21 cellular contexts compared by ENCODE assay signal in genomic region chr9:97935291-97935690, GRCh38. TPM values are rescaled to one million over a fixed set of nuclear protein-coding genes. Genes with fewer than 3 reads are reported as not detected.
DNase-seq lines count a peak whose midpoint lies in the region; ATAC-seq, FAIRE-seq and TF ChIP-seq lines count a peak whose summit lies in the region.
"Had no signal": no experiment of that assay in that cellular context is flagged by ENCODE, and none has a peak within 500 bp of the region (broad histone marks: within the 10 kb centered on the region; RNA-seq: fewer than 3 reads in every experiment).

No MANE protein-coding gene starts in this region.

- H3K4me3 ChIP-seq in OCI-LY7 (ENCODE audit: low read depth, low read length, poor library complexity, severe bottlenecking), result peak overlapping the region; percentile 49
- no peak overlapping the region for H3K4me3 ChIP-seq in osteoblast (ENCODE audit: insufficient read depth, low read length)
- H3K4me3 ChIP-seq: MG63 had no signal

- no peak for ATAC-seq in stimulated activated memory B cell treated with anti-CD40 and anti-IgM and Interleukin-4, amounts not matched to agents 10 μg/mL and 1 μg/mL and 100 μg/mL, for 72 hours
- ATAC-seq in HG02588 (IDR thresholded peaks at IDR 0.05; ENCODE audit: unreplicated experiment), result no peak
- ATAC-seq: CD8-positive, alpha-beta T cell; HCT116 had no signal

- intact Hi-C loops in OCI-LY7 (cut with micrococcal nuclease; ENCODE audit: unreplicated experiment), result loop anchor here (5.0 kb wide), 1 partner anchor 172 kb away; no protein-coding TSS in a partner anchor

- H3K27ac ChIP-seq in OCI-LY7 (ENCODE audit: low read depth, low read length, poor library complexity, severe bottlenecking), result peak overlapping the region; percentile 91
- no peak overlapping the region for H3K27ac ChIP-seq in osteoblast (ENCODE audit: low read depth, low read length)

- H3K4me3 Mint-ChIP-seq in stimulated activated memory B cell treated with anti-CD40 and anti-IgM and Interleukin-4, amounts not matched to agents 10 μg/mL and 1 μg/mL and 100 μg/mL, for 72 hours, result no peak overlapping the region
- H3K4me3 Mint-ChIP-seq: CD8-positive, alpha-beta T cell had no signal

- H3K27me3 ChIP-seq in osteoblast (ENCODE audit: insufficient read depth, low read length), result peaks cover 68% of the 10 kb centered on the region

- H3K4me1 Mint-ChIP-seq in stimulated activated memory B cell treated with anti-CD40 and anti-IgM and Interleukin-4, amounts not matched to agents 10 μg/mL and 1 μg/mL and 100 μg/mL, for 72 hours, result peaks cover 17% of the 10 kb centered on the region

- no peaks in the 10 kb centered on the region for H3K9me3 Mint-ChIP-seq in stimulated activated memory B cell treated with anti-CD40 and anti-IgM and Interleukin-4, amounts not matched to agents 10 μg/mL and 1 μg/mL and 100 μg/mL, for 72 hours
- H3K9me3 Mint-ChIP-seq: CD8-positive, alpha-beta T cell had no signal

- H3K4me2 ChIP-seq in OCI-LY7 (ENCODE audit: low read length), result peak overlapping the region; percentile 66
- H3K4me2 ChIP-seq in osteoblast (ENCODE audit: insufficient read depth, low read length), result no peak overlapping the region
- H3K4me2 ChIP-seq: SK-N-SH had no signal

- CTCF ChIA-PET in OCI-LY7 (lab: Charles Lee; ENCODE audit: unreplicated experiment), result interaction anchor here (1.2 to 1.6 kb wide), 2 partner anchors 11 to 45 kb away, joined by 4 to 5 read pairs; no protein-coding TSS in a partner anchor

- peaks cover 100% of the 10 kb centered on the region for H3K4me1 ChIP-seq in OCI-LY7 (ENCODE audit: insufficient read depth, low read length, poor library complexity, severe bottlenecking)
- no peaks in the 10 kb centered on the region for H3K4me1 ChIP-seq in osteoblast (ENCODE audit: insufficient read depth, low read length)

- H4K20me1 ChIP-seq in OCI-LY7 (ENCODE audit: insufficient read depth, low read length) (no peaks in the 10 kb centered on the region), osteoblast (ENCODE audit: insufficient read depth, low read length) (no peaks in the 10 kb centered on the region)

- peak; percentile 52 for FAIRE-seq in GM12891 (lab: Jason Lieb, UNC)
- FAIRE-seq: RCC 7860 had no signal

- H3K36me3 ChIP-seq in OCI-LY7 (ENCODE audit: insufficient read depth, low read length) (no peaks in the 10 kb centered on the region; the same call in 1 of the 2 replicates), osteoblast (ENCODE audit: insufficient read depth, low read length) (no peaks in the 10 kb centered on the region)
- H3K36me3 ChIP-seq: MG63 had no signal

- H3K36me3 Mint-ChIP-seq in stimulated activated memory B cell treated with anti-CD40 and anti-IgM and Interleukin-4, amounts not matched to agents 10 μg/mL and 1 μg/mL and 100 μg/mL, for 72 hours, result no peaks in the 10 kb centered on the region
- H3K36me3 Mint-ChIP-seq: CD8-positive, alpha-beta T cell had no signal

- no peak overlapping the region for H3K27ac Mint-ChIP-seq in stimulated activated memory B cell treated with anti-CD40 and anti-IgM and Interleukin-4, amounts not matched to agents 10 μg/mL and 1 μg/mL and 100 μg/mL, for 72 hours

- no peaks in the 10 kb centered on the region for H3K9me3 ChIP-seq in OCI-LY7 (ENCODE audit: low read length)
- H3K9me3 ChIP-seq in osteoblast (ENCODE audit: low read depth, low read length), result no peaks in the 10 kb centered on the region
- H3K9me3 ChIP-seq: MG63, SK-N-SH had no signal

- DNase-seq in COR-L47 (lab: John Stamatoyannopoulos, UW) (peak; percentile 26), GM12891 (ENCODE audit: insufficient read length, low spot score) (no peak), OCI-LY7 (ENCODE audit: low spot score) (peak; percentile 55), osteoblast (ENCODE audit: insufficient read length, low spot score, missing footprints) (peak; percentile 8), cerebellar nuclear complex (lab: John Stamatoyannopoulos, UW) (no peak)
- DNase-seq: CD8-positive, alpha-beta T cell; DMS79 treated with DMSO at 0.1 percent for 48 hours; IMR-90; MG63; NCI-H187 treated with DMSO at 0.1 percent for 48 hours; NCI-H510A treated with DMSO at 0.1 percent for 48 hours; SIG-M5; SK-N-SH; T-helper 2 cell had no signal

- H3K27me3 Mint-ChIP-seq in stimulated activated memory B cell treated with anti-CD40 and anti-IgM and Interleukin-4, amounts not matched to agents 10 μg/mL and 1 μg/mL and 100 μg/mL, for 72 hours, result peaks cover 24% of the 10 kb centered on the region

- H3K79me2 ChIP-seq in OCI-LY7 (ENCODE audit: insufficient read depth, low read depth, low read length), result peaks cover 21% of the 10 kb centered on the region; the same call in 1 of the 2 replicates
- no peaks in the 10 kb centered on the region for H3K79me2 ChIP-seq in osteoblast (ENCODE audit: insufficient read depth, low read length)

- POLR2A ChIA-PET in OCI-LY7 (lab: Charles Lee), result interaction anchor here (0.9 to 4.7 kb wide), 6 partner anchors 9 to 306 kb away, joined by 3 to 22 read pairs (median 6); partner anchors contain the start of genes NANS and TRMO

- H2AFZ ChIP-seq in OCI-LY7 (ENCODE audit: low read length) (peak overlapping the region; percentile 45; the same call in 1 of the 2 replicates), osteoblast (ENCODE audit: low read length) (no peak overlapping the region)

- H3K9me2 ChIP-seq in OCI-LY7 (ENCODE audit: insufficient read depth, low read length), result no peaks in the 10 kb centered on the region
- H3K9me2 ChIP-seq: SK-N-SH had no signal

- no peak for TF ChIP-seq POLR2A in GM12891 (IDR thresholded peaks at IDR 0.05; ENCODE audit: low read depth, low read length)

- no TSS peak for BruUV-seq in OCI-LY7 (replicated peaks; lab: Mats Ljungman, UMichigan)

- TF ChIP-seq CTCF in OCI-LY7 (conservative IDR thresholded peaks at IDR 0.05; ENCODE audit: low read length), result no peak
- TF ChIP-seq CTCF in osteoblast (IDR thresholded peaks at IDR 0.05; ENCODE audit: extremely low read depth, low read depth, low read length), result no peak

TF ChIP-seq in GM12891, 5 proteins besides CTCF, POLR2A, EP300 and RAD21:
- no peak for TF ChIP-seq PAX5 (IDR thresholded peaks at IDR 0.05; ENCODE audit: insufficient read depth, low read length, severe bottlenecking)
- TF ChIP-seq POU2F2 (IDR thresholded peaks at IDR 0.05; ENCODE audit: low read depth, low read length), result no peak
- no peak for TF ChIP-seq SPI1 (IDR thresholded peaks at IDR 0.05; ENCODE audit: low read depth, low read length)
- no peak for TF ChIP-seq POLR2AphosphoS5 (IDR thresholded peaks at IDR 0.05; ENCODE audit: low read depth, low read length)
- TF ChIP-seq TAF1 (IDR thresholded peaks at IDR 0.05; ENCODE audit: low read depth, low read length), result no peak

RNA-seq across cellular contexts. Expression of gene HEMGN, which starts 2.7 kb away (rescaled TPM):
- 0.06 TPM for polyA plus RNA-seq in GM12891 (2012; ENCODE audit: low read depth, missing spikeins)
- 4.3 and 5.4 TPM in 2 replicates for total RNA-seq in OCI-LY7 (2014; rRNA removed; shearing (Covaris generic))
- total RNA-seq in OCI-LY7 (2022), result 3.3 and 3.8 TPM in 2 replicates
- total RNA-seq in osteoblast, result not detected in 2 replicates
- total RNA-seq: A673, H4, IMR-90, LHCN-M2 had no signal
- polyA plus RNA-seq: IMR-90, SK-N-SH had no signal

RNA-seq across cellular contexts. Expression of gene TRMO, which starts 13.0 kb away (rescaled TPM):
- polyA plus RNA-seq in GM12891 (2012; ENCODE audit: low read depth, missing spikeins), result 9.2 TPM
- total RNA-seq in OCI-LY7 (2014; rRNA removed; shearing (Covaris generic)), result 17.6 and 34.7 TPM in 2 replicates
- total RNA-seq in OCI-LY7 (2022) (9.3 and 10.9 TPM in 2 replicates), osteoblast (23.9 and 26.5 TPM in 2 replicates)

RNA-seq across cellular contexts. Expression of gene ANP32B, which starts 47.9 kb away (rescaled TPM):
- polyA plus RNA-seq in GM12891 (2012; ENCODE audit: low read depth, missing spikeins), result 230 TPM
- total RNA-seq in OCI-LY7 (2014; rRNA removed; shearing (Covaris generic)), result 32.1 and 52.7 TPM in 2 replicates
- 389 and 454 TPM in 2 replicates for total RNA-seq in OCI-LY7 (2022)
- total RNA-seq in osteoblast, result 12.7 and 13.8 TPM in 2 replicates

Comparison
In these comparisons a context has a peak if more than half of its experiments do, and no peak if none do; other contexts are left out.
1. DNase-seq: peak in COR-L47 (single experiment), OCI-LY7 (single experiment) and osteoblast (single experiment); none in GM12891 (single experiment) and cerebellar nuclear complex (0 of 2).